ENCODE assay signal across 12 cellular contexts in genomic region chr1:36458910-36459309, GRCh38. TPM values are rescaled to one million over a fixed set of nuclear protein-coding genes. Genes with fewer than 3 reads are reported as not detected.
DNase-seq lines count a peak whose midpoint lies in the region; ATAC-seq and TF ChIP-seq lines count a peak whose summit lies in the region.
"Had no signal": no experiment of that assay in that cellular context is flagged by ENCODE, and none has a peak within 500 bp of the region (broad histone marks: within the 10 kb centered on the region; RNA-seq: fewer than 3 reads in every experiment).

No MANE protein-coding gene starts in this region.

- H3K9me3 ChIP-seq in mucosa of descending colon, result no peaks in the 10 kb centered on the region
- H3K9me3 ChIP-seq: SJSA1 had no signal

- DNase-seq in LHCN-M2 (ENCODE audit: low read depth), result peak; percentile 23
- DNase-seq in activated CD4-positive, alpha-beta T cell treated with anti-CD3 and anti-CD28 coated beads, Interleukin-2, amount 50 U/mL, for 4 hours, result peak; percentile 23 to 26
- DNase-seq in myocyte (ENCODE audit: low read depth), result peak; percentile 35
- no peak for DNase-seq in mucosa of descending colon
- DNase-seq in midbrain (lab: John Stamatoyannopoulos, UW), result no peak
- DNase-seq: dorsolateral prefrontal cortex, mesendoderm, NCI-H2029 had no signal

- H3K4me1 ChIP-seq in mucosa of descending colon (ENCODE audit: low read depth), result peaks cover 7% of the 10 kb centered on the region

- intact Hi-C loops in mucosa of descending colon (cut with DNase I, micrococcal nuclease), result no loop called here

- TF ChIP-seq CTCF in 22Rv1 (IDR thresholded peaks at IDR 0.05), result no peak
- TF ChIP-seq CTCF in mucosa of descending colon (IDR thresholded peaks at IDR 0.05), result no peak

- H3K27ac ChIP-seq in 22Rv1, result peak overlapping the region; percentile 13; the same call in 1 of the 2 replicates
- H3K27ac ChIP-seq: dorsolateral prefrontal cortex, SJSA1 had no signal

- ATAC-seq in mucosa of descending colon (no peak), GM21619 (IDR thresholded peaks at IDR 0.05; ENCODE audit: unreplicated experiment) (no peak), HG03095 (IDR thresholded peaks at IDR 0.05; ENCODE audit: unreplicated experiment) (no peak)

- peaks cover 7% of the 10 kb centered on the region for H3K36me3 ChIP-seq in mucosa of descending colon (ENCODE audit: low read depth)

- no peak overlapping the region for H3K4me3 ChIP-seq in mucosa of descending colon
- H3K4me3 ChIP-seq: dorsolateral prefrontal cortex, SJSA1 had no signal

RNA-seq across cellular contexts. Expression of gene MRPS15, which starts 5.3 kb away (rescaled TPM):
- total RNA-seq in LHCN-M2 (2014; rRNA removed) (78.9 and 80.3 TPM in 2 replicates), myocyte (55.6 and 64.4 TPM in 2 replicates), mucosa of descending colon (10 to 100 TPM; 48.4 to 59.4 (median 54.9) TPM)
- polyA plus RNA-seq in LHCN-M2 (2012), result 94.0 TPM
- 60.0 TPM for polyA plus RNA-seq in myocyte (2012)

RNA-seq across cellular contexts. Expression of gene OSCP1, which starts 8.7 kb away (rescaled TPM):
- total RNA-seq in LHCN-M2 (2014; rRNA removed) (4.5 and 7.1 TPM in 2 replicates), myocyte (9.4 and 11.4 TPM in 2 replicates), mucosa of descending colon (1 to 10 TPM; 2.5 to 8.4 (median 3.7) TPM)
- polyA plus RNA-seq in LHCN-M2 (2012), result 6.2 TPM
- polyA plus RNA-seq in myocyte (2012), result 9.6 TPM

RNA-seq across cellular contexts. Expression of gene CSF3R, which starts 23.8 kb away (rescaled TPM):
- total RNA-seq in LHCN-M2 (2014; rRNA removed) (not detected in 2 replicates), myocyte (not detected in 2 replicates), mucosa of descending colon (1 to 10 TPM; 1.4 to 7.7 (median 4.7) TPM)
- polyA plus RNA-seq in LHCN-M2 (2012), result not detected
- not detected for polyA plus RNA-seq in myocyte (2012)
- total RNA-seq: SJSA1 had no signal

Comparison
In these comparisons a context has a peak if more than half of its experiments do, and no peak if none do; other contexts are left out.
1. DNase-seq: peak in LHCN-M2 (single experiment), activated CD4-positive, alpha-beta T cell treated with anti-CD3 and anti-CD28 coated beads, Interleukin-2, amount 50 U/mL, for 4 hours (2 of 2) and myocyte (single experiment); none in mucosa of descending colon (0 of 3) and midbrain (single experiment).